Comparison of ENCODE assay signal across 1 cellular context in genomic region chr17:12990926-12991325, GRCh38.
TF ChIP-seq lines count a peak whose summit lies in the region.

No MANE protein-coding gene starts in this region.

TF ChIP-seq in HepG2, 621 proteins besides CTCF, POLR2A, EP300 and RAD21:
- TF ChIP-seq, protein P1, sequence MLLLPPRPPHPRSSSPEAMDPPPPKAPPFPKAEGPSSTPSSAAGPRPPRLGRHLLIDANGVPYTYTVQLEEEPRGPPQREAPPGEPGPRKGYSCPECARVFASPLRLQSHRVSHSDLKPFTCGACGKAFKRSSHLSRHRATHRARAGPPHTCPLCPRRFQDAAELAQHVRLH (CRISPR knock-in tag; IDR thresholded peaks at IDR 0.05; ENCODE audit: borderline replicate concordance, low read depth), result no peak
- TF ChIP-seq SSRP1 (CRISPR knock-in tag; IDR thresholded peaks at IDR 0.05) (no peak), ZBTB40 (IDR thresholded peaks at IDR 0.05) (no peak), ZBTB40 (CRISPR knock-in tag; IDR thresholded peaks at IDR 0.05) (no peak), RARG (CRISPR knock-in tag; IDR thresholded peaks at IDR 0.05; ENCODE audit: low read depth) (no peak), FOXO1 (CRISPR knock-in tag; IDR thresholded peaks at IDR 0.05) (no peak), HOXA9 (CRISPR knock-in tag; IDR thresholded peaks at IDR 0.05; ENCODE audit: borderline replicate concordance) (no peak), BCL3 (CRISPR knock-in tag; IDR thresholded peaks at IDR 0.05) (no peak), ZNF20 (CRISPR knock-in tag; IDR thresholded peaks at IDR 0.05) (no peak), PCBP2 (optimal IDR thresholded peaks at IDR 0.05; ENCODE audit: low read depth, low read length, poor library complexity, severe bottlenecking) (no peak), HMGA1 (CRISPR knock-in tag; conservative IDR thresholded peaks at IDR 0.05) (no peak), ZNF468 (CRISPR knock-in tag; IDR thresholded peaks at IDR 0.05) (no peak), KDM5B (CRISPR knock-in tag; IDR thresholded peaks at IDR 0.05; ENCODE audit: borderline replicate concordance) (no peak), ZBTB26 (CRISPR knock-in tag; IDR thresholded peaks at IDR 0.05; ENCODE audit: borderline replicate concordance) (no peak)
- TF ChIP-seq, protein P2, sequence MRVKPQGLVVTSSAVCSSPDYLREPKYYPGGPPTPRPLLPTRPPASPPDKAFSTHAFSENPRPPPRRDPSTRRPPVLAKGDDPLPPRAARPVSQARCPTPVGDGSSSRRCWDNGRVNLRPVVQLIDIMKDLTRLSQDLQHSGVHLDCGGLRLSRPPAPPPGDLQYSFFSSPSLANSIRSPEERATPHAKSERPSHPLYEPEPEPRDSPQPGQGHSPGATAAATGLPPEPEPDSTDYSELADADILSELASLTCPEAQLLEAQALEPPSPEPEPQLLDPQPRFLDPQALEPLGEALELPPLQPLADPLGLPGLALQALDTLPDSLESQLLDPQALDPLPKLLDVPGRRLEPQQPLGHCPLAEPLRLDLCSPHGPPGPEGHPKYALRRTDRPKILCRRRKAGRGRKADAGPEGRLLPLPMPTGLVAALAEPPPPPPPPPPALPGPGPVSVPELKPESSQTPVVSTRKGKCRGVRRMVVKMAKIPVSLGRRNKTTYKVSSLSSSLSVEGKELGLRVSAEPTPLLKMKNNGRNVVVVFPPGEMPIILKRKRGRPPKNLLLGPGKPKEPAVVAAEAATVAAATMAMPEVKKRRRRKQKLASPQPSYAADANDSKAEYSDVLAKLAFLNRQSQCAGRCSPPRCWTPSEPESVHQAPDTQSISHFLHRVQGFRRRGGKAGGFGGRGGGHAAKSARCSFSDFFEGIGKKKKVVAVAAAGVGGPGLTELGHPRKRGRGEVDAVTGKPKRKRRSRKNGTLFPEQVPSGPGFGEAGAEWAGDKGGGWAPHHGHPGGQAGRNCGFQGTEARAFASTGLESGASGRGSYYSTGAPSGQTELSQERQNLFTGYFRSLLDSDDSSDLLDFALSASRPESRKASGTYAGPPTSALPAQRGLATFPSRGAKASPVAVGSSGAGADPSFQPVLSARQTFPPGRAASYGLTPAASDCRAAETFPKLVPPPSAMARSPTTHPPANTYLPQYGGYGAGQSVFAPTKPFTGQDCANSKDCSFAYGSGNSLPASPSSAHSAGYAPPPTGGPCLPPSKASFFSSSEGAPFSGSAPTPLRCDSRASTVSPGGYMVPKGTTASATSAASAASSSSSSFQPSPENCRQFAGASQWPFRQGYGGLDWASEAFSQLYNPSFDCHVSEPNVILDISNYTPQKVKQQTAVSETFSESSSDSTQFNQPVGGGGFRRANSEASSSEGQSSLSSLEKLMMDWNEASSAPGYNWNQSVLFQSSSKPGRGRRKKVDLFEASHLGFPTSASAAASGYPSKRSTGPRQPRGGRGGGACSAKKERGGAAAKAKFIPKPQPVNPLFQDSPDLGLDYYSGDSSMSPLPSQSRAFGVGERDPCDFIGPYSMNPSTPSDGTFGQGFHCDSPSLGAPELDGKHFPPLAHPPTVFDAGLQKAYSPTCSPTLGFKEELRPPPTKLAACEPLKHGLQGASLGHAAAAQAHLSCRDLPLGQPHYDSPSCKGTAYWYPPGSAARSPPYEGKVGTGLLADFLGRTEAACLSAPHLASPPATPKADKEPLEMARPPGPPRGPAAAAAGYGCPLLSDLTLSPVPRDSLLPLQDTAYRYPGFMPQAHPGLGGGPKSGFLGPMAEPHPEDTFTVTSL (CRISPR knock-in tag; IDR thresholded peaks at IDR 0.05; ENCODE audit: borderline replicate concordance), result no peak
- TF ChIP-seq, protein P3, sequence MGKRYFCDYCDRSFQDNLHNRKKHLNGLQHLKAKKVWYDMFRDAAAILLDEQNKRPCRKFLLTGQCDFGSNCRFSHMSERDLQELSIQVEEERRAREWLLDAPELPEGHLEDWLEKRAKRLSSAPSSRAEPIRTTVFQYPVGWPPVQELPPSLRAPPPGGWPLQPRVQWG (CRISPR knock-in tag; IDR thresholded peaks at IDR 0.05; ENCODE audit: borderline replicate concordance, low read depth), result no peak
- TF ChIP-seq, protein P4, sequence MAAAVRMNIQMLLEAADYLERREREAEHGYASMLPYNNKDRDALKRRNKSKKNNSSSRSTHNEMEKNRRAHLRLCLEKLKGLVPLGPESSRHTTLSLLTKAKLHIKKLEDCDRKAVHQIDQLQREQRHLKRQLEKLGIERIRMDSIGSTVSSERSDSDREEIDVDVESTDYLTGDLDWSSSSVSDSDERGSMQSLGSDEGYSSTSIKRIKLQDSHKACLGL (CRISPR knock-in tag; IDR thresholded peaks at IDR 0.05), result no peak
